ENCODE assay signal across 9 cellular contexts in the genomic region with DNA sequence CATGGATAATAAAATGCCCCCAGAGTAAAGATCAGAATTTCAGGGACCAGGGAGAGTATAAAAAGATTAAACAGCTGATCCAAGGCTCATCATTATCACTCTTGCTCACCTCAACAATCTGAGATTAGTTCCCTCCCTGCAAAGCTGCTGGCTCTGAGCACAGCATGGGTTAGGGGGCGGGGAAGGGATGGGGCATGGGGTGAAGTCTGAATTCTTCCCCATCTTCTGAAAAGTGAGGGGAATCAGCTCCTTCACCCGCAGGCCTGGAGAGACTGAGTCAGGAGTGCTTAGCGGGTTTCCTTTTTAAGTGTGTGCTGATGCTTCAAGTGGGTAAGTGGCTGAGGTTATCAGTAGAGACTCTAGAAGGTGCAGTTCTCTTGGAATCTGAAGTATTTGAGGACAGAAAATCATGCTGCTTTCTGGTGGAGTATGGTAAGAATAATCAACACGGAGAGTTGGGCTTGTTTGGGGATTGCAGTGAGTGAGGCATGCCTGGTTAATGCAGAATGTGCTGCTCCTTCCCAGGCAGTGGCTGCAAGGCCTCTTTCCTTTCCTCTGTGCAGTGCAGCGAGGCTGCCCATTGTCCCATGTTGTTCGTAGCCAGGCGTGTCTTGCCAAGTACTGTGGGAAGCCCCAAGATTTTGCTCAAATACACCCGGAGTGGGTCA. TPM values are rescaled to one million over a fixed set of nuclear protein-coding genes. Genes with fewer than 3 reads are reported as not detected.
DNase-seq lines count a peak whose midpoint lies in the region; FAIRE-seq and TF ChIP-seq lines count a peak whose summit lies in the region.
"Had no signal": no experiment of that assay in that cellular context is flagged by ENCODE, and none has a peak within 500 bp of the region (broad histone marks: within the 10 kb centered on the region; RNA-seq: fewer than 3 reads in every experiment).

No MANE protein-coding gene starts in this region.

- no peaks in the 10 kb centered on the region for H3K27me3 Mint-ChIP-seq in activated naive CD4-positive, alpha-beta T cell treated with anti-CD3 and anti-CD28 coated beads, Interleukin-2, amount 10 ng/mL, durations not matched to agents 7 days and 5 days

- H2AFZ ChIP-seq in keratinocyte (ENCODE audit: control insufficient read depth, low read length), result no peak overlapping the region

- in situ Hi-C loops in astrocyte of the spinal cord (cut with HindIII; ENCODE audit: low sequenced_read_pairs), result no loop called here

- H4K20me1 ChIP-seq in keratinocyte (ENCODE audit: control insufficient read depth, extremely low read depth, insufficient read depth, low read length), result no peaks in the 10 kb centered on the region

- H3K9me1 ChIP-seq in keratinocyte (ENCODE audit: control insufficient read depth, extremely low read depth, insufficient read depth, low read length), result peaks cover 2% of the 10 kb centered on the region

- peak overlapping the region; percentile 11 for H3K4me2 ChIP-seq in keratinocyte (ENCODE audit: control insufficient read depth, extremely low read depth, insufficient read depth, low read depth, low read length)

- POLR2A ChIA-PET in HEK293 (lab: Yijun Ruan, JAX), result interaction anchor here (0.7 kb wide), 1 partner anchor 20 kb away, joined by 5 read pairs; no protein-coding TSS in a partner anchor

- no peaks in the 10 kb centered on the region for H3K4me1 Mint-ChIP-seq in activated naive CD4-positive, alpha-beta T cell treated with anti-CD3 and anti-CD28 coated beads, Interleukin-2, amount 10 ng/mL, durations not matched to agents 7 days and 5 days

- H3K36me3 Mint-ChIP-seq in activated naive CD4-positive, alpha-beta T cell treated with anti-CD3 and anti-CD28 coated beads, Interleukin-2, amount 10 ng/mL, durations not matched to agents 7 days and 5 days, result peaks cover 7% of the 10 kb centered on the region

- H3K27ac Mint-ChIP-seq in activated naive CD4-positive, alpha-beta T cell treated with anti-CD3 and anti-CD28 coated beads, Interleukin-2, amount 10 ng/mL, durations not matched to agents 7 days and 5 days, result no peak overlapping the region

- dilution Hi-C loops in keratinocyte (cut with MboI; ENCODE audit: extremely low pct_ligation_motif_present, low sequenced_read_pairs), result no loop called here

- peaks cover 3% of the 10 kb centered on the region; the same call in 1 of the 2 replicates for H3K4me1 ChIP-seq in HEK293 (ENCODE audit: control insufficient read depth, insufficient read depth, low read length)
- H3K4me1 ChIP-seq in keratinocyte (ENCODE audit: control insufficient read depth, extremely low read depth, insufficient read depth, low read length), result peaks cover 41% of the 10 kb centered on the region
- peaks cover 62 to 68% (median 63%) of the 10 kb centered on the region in 3 donors for H3K4me1 ChIP-seq in skeletal muscle tissue (ENCODE audit: control insufficient read depth in 3 of 3, insufficient read depth in 3 of 3, low read length in 3 of 3)

- DNase-seq in astrocyte of the spinal cord (ENCODE audit: low read depth, low spot score), result peak; percentile 61
- DNase-seq in keratinocyte (ENCODE audit: low read depth, low spot score), result no peak
- no peak for DNase-seq in NCI-H2107 treated with DMSO at 0.1 percent for 48 hours (lab: John Stamatoyannopoulos, UW; ENCODE audit: unreplicated experiment)
- no peak for DNase-seq in activated CD4-positive, alpha-beta T cell treated with anti-CD3 and anti-CD28 coated beads, Interleukin-2, amount 50 U/mL, for 4 hours
- no peak for DNase-seq in stimulated activated CD4-positive, alpha-beta T cell treated with anti-CD3 and anti-CD28 coated beads, Interleukin-15, amount 100 ng/mL, for 24 hours
- no peak for DNase-seq in activated naive CD4-positive, alpha-beta T cell treated with anti-CD3 and anti-CD28 coated beads, Interleukin-2, amount 10 ng/mL, durations not matched to agents 7 days and 5 days

- 0 out of 2 replicates have a peak overlapping the region, but pooled peaks have one; percentile 17 for H3K27ac ChIP-seq in HEK293 (ENCODE audit: extremely low read depth, low read depth, low read length)
- H3K27ac ChIP-seq in keratinocyte (ENCODE audit: control insufficient read depth, insufficient read depth, low read length), result no peak overlapping the region
- peak overlapping the region; percentile 89 for H3K27ac ChIP-seq in skeletal muscle tissue (ENCODE audit: low read depth, low read length)

- no peaks in the 10 kb centered on the region for H3K27me3 ChIP-seq in keratinocyte (ENCODE audit: control insufficient read depth, extremely low read depth, insufficient read depth, low read length)
- no peaks in the 10 kb centered on the region for H3K27me3 ChIP-seq in skeletal muscle tissue (ENCODE audit: control insufficient read depth in 3 of 3, insufficient read depth in 3 of 3, low read length in 3 of 3)

- H3K4me3 Mint-ChIP-seq in activated naive CD4-positive, alpha-beta T cell treated with anti-CD3 and anti-CD28 coated beads, Interleukin-2, amount 10 ng/mL, durations not matched to agents 7 days and 5 days, result no peak overlapping the region

- H3K4me3 ChIP-seq in HEK293 (ENCODE audit: low read depth, low read length) (no peak overlapping the region), astrocyte of the spinal cord (ENCODE audit: low read depth, low read length) (no peak overlapping the region), keratinocyte (ENCODE audit: control insufficient read depth in 2 of 3, extremely low read depth in 1 of 3, insufficient read depth in 2 of 3, low read depth in 1 of 3, low read length in 3 of 3) (no peak overlapping the region), skeletal muscle tissue (ENCODE audit: low read length in 3 of 3) (peak overlapping the region in 1 of 3 donors; percentile 45)

- H3K9me3 ChIP-seq in HEK293 (ENCODE audit: control insufficient read depth, insufficient read depth, low read depth, low read length), result no peaks in the 10 kb centered on the region
- H3K9me3 ChIP-seq in keratinocyte (ENCODE audit: control insufficient read depth, low read depth, low read length), result no peaks in the 10 kb centered on the region
- no peaks in the 10 kb centered on the region for H3K9me3 ChIP-seq in skeletal muscle tissue (ENCODE audit: control insufficient read depth in 3 of 3, low read length in 3 of 3)

- H3K36me3 ChIP-seq in HEK293 (ENCODE audit: control insufficient read depth in 2 of 2, insufficient read depth in 1 of 2, low read length in 2 of 2) (peaks cover 0 to 12% of the 10 kb centered on the region in 2 experiments; a peak in 1 of 3 replicates), keratinocyte (ENCODE audit: control insufficient read depth in 2 of 2, extremely low read depth in 1 of 2, insufficient read depth in 2 of 2, low read length in 2 of 2) (peaks cover 3 to 6% of the 10 kb centered on the region in 2 experiments), skeletal muscle tissue (ENCODE audit: control insufficient read depth in 3 of 3, insufficient read depth in 3 of 3, low read length in 3 of 3) (peaks cover 9 to 13% (median 10%) of the 10 kb centered on the region in 3 donors)

- H3K9me3 Mint-ChIP-seq in activated naive CD4-positive, alpha-beta T cell treated with anti-CD3 and anti-CD28 coated beads, Interleukin-2, amount 10 ng/mL, durations not matched to agents 7 days and 5 days, result no peaks in the 10 kb centered on the region

- peaks cover 70% of the 10 kb centered on the region for H3K79me2 ChIP-seq in keratinocyte (ENCODE audit: control insufficient read depth, insufficient read depth, low read length)

- CTCF ChIA-PET in HEK293 (lab: Yijun Ruan, JAX), result no interaction called here
- CTCF ChIA-PET in activated naive CD4-positive, alpha-beta T cell treated with anti-CD3 and anti-CD28 coated beads, Interleukin-2, amount 10 ng/mL, durations not matched to agents 7 days and 5 days (lab: Charles Lee), result no interaction called here

- TF ChIP-seq CTCF in HEK293 (tag by site-specific recombination; IDR thresholded peaks at IDR 0.05), result no peak
- no peak for TF ChIP-seq CTCF in astrocyte of the spinal cord (IDR thresholded peaks at IDR 0.05; ENCODE audit: low read depth, low read length)
- no peak for TF ChIP-seq CTCF in keratinocyte (optimal IDR thresholded peaks at IDR 0.05 in 1 of 3, IDR thresholded peaks at IDR 0.05 in 1 of 3, conservative IDR thresholded peaks at IDR 0.05 in 1 of 3; ENCODE audit: extremely low read depth in 1 of 3, insufficient read depth in 2 of 3, low read length in 3 of 3)

- FAIRE-seq in keratinocyte (lab: Jason Lieb, UNC), result no peak
- FAIRE-seq: GM18507 had no signal

- no peak overlapping the region for H3K9ac ChIP-seq in keratinocyte (ENCODE audit: control insufficient read depth, extremely low read depth, insufficient read depth, low read length)
- peak overlapping the region in 2 of 3 donors; percentile 47 to 63 for H3K9ac ChIP-seq in skeletal muscle tissue (ENCODE audit: low read depth in 1 of 3, low read length in 3 of 3)

TF ChIP-seq in HEK293, 187 proteins besides CTCF, POLR2A, EP300 and RAD21:
- TF ChIP-seq, protein P1, sequence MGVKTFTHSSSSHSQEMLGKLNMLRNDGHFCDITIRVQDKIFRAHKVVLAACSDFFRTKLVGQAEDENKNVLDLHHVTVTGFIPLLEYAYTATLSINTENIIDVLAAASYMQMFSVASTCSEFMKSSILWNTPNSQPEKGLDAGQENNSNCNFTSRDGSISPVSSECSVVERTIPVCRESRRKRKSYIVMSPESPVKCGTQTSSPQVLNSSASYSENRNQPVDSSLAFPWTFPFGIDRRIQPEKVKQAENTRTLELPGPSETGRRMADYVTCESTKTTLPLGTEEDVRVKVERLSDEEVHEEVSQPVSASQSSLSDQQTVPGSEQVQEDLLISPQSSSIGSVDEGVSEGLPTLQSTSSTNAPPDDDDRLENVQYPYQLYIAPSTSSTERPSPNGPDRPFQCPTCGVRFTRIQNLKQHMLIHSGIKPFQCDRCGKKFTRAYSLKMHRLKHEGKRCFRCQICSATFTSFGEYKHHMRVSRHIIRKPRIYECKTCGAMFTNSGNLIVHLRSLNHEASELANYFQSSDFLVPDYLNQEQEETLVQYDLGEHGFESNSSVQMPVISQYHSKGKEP (tag by site-specific recombination; IDR thresholded peaks at IDR 0.05), result peak; percentile 67
- no peak for TF ChIP-seq ZNF366 (tag by site-specific recombination; conservative IDR thresholded peaks at IDR 0.05)

RNA-seq across cellular contexts. Expression of a gene that starts 59.2 kb away (rescaled TPM):
- 58.2 to 63.7 TPM (median 62.8 TPM) in 3 replicates for polyA plus RNA-seq in keratinocyte
- 29.8 TPM for polyA plus RNA-seq in keratinocyte (2011; ENCODE audit: low read depth)
- polyA plus RNA-seq in keratinocyte (2011; cell fraction: cytosol; rRNA removed), result 48.0 and 49.5 TPM in 2 replicates
- 132 and 142 TPM in 2 replicates for polyA plus RNA-seq in keratinocyte (2011; cell fraction: nucleus; rRNA removed)
- 29.8 and 46.9 TPM in 2 replicates for polyA plus RNA-seq in keratinocyte (2012; ENCODE audit: low replicate concordance)
- 82.0 to 97.3 TPM (median 91.8 TPM) in 3 replicates for polyA minus RNA-seq in keratinocyte
- 84.2 TPM for polyA minus RNA-seq in keratinocyte (2011; cell fraction: cytosol; rRNA and poly(A)+ RNA removed)
- 83.0 and 146 TPM in 2 replicates for polyA minus RNA-seq in keratinocyte (2011; cell fraction: nucleus; rRNA and poly(A)+ RNA removed)
- 57.9 TPM for total RNA-seq in skeletal muscle tissue
